ENCODE assay signal across 1 cellular context in the genomic region with DNA sequence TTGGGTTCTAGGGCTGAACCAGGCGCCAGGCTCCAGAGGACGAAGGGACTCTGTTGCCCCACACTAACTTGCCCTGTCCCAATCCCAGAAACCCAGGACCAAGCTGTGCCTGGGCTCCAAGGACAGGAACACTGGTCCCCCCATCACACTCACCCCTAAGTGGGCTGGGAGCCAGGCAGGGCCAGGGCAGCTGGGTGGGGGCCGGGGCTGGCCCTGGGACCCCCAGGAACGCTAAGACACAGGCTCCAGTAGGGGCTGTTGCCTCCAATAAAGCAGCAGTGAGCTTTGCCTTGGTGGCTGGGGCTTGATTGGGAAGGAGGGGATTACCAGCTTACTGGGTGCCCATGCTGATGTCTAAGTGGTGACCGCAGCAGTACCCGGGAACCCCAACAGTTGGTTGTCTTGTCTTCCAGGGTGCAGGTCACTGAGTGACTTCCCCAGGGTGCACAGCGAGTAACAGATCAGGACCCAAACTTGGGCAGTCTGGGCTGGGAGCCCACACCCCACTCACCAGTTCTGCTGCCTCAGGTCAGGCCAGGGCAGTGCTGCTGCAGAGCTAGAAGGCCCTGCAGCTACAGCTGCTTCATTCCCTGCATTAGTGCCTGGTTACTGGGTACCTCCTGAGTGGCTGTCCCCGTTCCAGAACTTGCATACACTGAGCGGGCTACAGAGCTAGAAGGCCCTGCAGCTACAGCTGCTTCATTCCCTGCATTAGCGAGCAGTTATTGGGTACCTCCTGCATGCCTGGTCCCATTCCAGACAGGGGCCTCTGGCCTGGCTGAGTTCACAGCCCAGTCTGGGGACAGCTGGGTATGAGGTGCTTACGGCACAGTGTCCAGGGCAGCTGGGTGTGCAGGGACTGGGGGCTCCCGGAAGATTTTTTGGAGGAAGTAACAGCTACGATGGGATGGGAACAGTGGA.
TF ChIP-seq lines count a peak whose summit lies in the region.

No MANE protein-coding gene starts in this region.

TF ChIP-seq in HepG2, 621 proteins besides CTCF, POLR2A, EP300 and RAD21:
- TF ChIP-seq ZNF121 (CRISPR knock-in tag; IDR thresholded peaks at IDR 0.05): peak; percentile 41; the same call in 1 of the 2 replicates
- TF ChIP-seq NBN (conservative IDR thresholded peaks at IDR 0.05): no peak
- TF ChIP-seq ZNF17 (CRISPR knock-in tag; IDR thresholded peaks at IDR 0.05): 0 out of 2 replicates have a peak, but pooled peaks have one; percentile 2
